In genomic region chr7:101300465-101301376, GRCh38 we compare ENCODE assay signal across 24 cellular contexts. TPM values are rescaled to one million over a fixed set of nuclear protein-coding genes. Genes with fewer than 3 reads are reported as not detected.
DNase-seq lines count a peak whose midpoint lies in the region; ATAC-seq and TF ChIP-seq lines count a peak whose summit lies in the region.
"Had no signal": no experiment of that assay in that cellular context is flagged by ENCODE, and none has a peak within 500 bp of the region (broad histone marks: within the 10 kb centered on the region; RNA-seq: fewer than 3 reads in every experiment).

No MANE protein-coding gene starts in this region.

- peaks cover 19% of the 10 kb centered on the region for H3K9me3 Mint-ChIP-seq in activated CD8-positive, alpha-beta T cell treated with anti-CD3 and anti-CD28 coated beads, Interleukin-2, amount 10 ng/mL, durations not matched to agents 7 days and 5 days (ENCODE audit: insufficient read depth)
- peaks cover 19% of the 10 kb centered on the region for H3K9me3 Mint-ChIP-seq in activated CD8-positive, alpha-beta T cell treated with anti-CD3 and anti-CD28 coated beads for 36 hours
- H3K9me3 Mint-ChIP-seq in type B pancreatic cell = peaks cover 18% of the 10 kb centered on the region

- H3K27ac Mint-ChIP-seq in activated CD8-positive, alpha-beta T cell treated with anti-CD3 and anti-CD28 coated beads, Interleukin-2, amount 10 ng/mL, durations not matched to agents 7 days and 5 days = no peak overlapping the region
- no peak overlapping the region for H3K27ac Mint-ChIP-seq in activated CD8-positive, alpha-beta T cell treated with anti-CD3 and anti-CD28 coated beads for 36 hours
- H3K27ac Mint-ChIP-seq in type B pancreatic cell = no peak overlapping the region
- H3K27ac Mint-ChIP-seq: activated CD4-positive, alpha-beta memory T cell treated with anti-CD3 and anti-CD28 coated beads for 36 hours; activated naive CD8-positive, alpha-beta T cell treated with anti-CD3 and anti-CD28 coated beads, Interleukin-2, amount 10 ng/mL, durations not matched to agents 7 days and 5 days; CD4-positive, alpha-beta T cell; stimulated activated memory B cell treated with anti-CD40 and anti-IgM and Interleukin-4, amounts not matched to agents 10 μg/mL and 1 μg/mL and 100 μg/mL, for 72 hours had no signal

- CTCF ChIA-PET in activated CD8-positive, alpha-beta T cell treated with anti-CD3 and anti-CD28 coated beads, Interleukin-2, amount 10 ng/mL, durations not matched to agents 7 days and 5 days (lab: Charles Lee) = interaction anchor here (0.8 to 1.9 kb wide), 4 partner anchors 8 to 208 kb away, joined by 3 to 6 read pairs (median 4); no protein-coding TSS in a partner anchor
- CTCF ChIA-PET in activated CD8-positive, alpha-beta T cell treated with anti-CD3 and anti-CD28 coated beads for 36 hours (lab: Charles Lee) = interaction anchor here (0.6 to 3.8 kb wide), 4 partner anchors 10 to 144 kb away, joined by 3 to 18 read pairs (median 8); no protein-coding TSS in a partner anchor

- H3K27ac ChIP-seq in coronary artery = no peak overlapping the region
- H3K27ac ChIP-seq: 22Rv1, sigmoid colon, SK-N-MC had no signal

- POLR2A ChIA-PET in activated CD8-positive, alpha-beta T cell treated with anti-CD3 and anti-CD28 coated beads, Interleukin-2, amount 10 ng/mL, durations not matched to agents 7 days and 5 days (lab: Charles Lee) = interaction anchor here (0.6 kb wide), 1 partner anchor 55 kb away, joined by 4 read pairs; no protein-coding TSS in a partner anchor
- POLR2A ChIA-PET in activated CD8-positive, alpha-beta T cell treated with anti-CD3 and anti-CD28 coated beads for 36 hours (lab: Charles Lee) = no interaction called here

- DNase-seq in activated CD8-positive, alpha-beta T cell treated with anti-CD3 and anti-CD28 coated beads, Interleukin-2, amount 10 ng/mL, durations not matched to agents 7 days and 5 days = no peak
- no peak for DNase-seq in activated CD8-positive, alpha-beta T cell treated with anti-CD3 and anti-CD28 coated beads for 36 hours
- DNase-seq in coronary artery (ENCODE audit: low spot score) (no peak), type B pancreatic cell (ENCODE audit: extremely low spot score, unreplicated experiment) (no peak), amygdala (lab: John Stamatoyannopoulos, UW) (no peak), HT-29 (ENCODE audit: low spot score) (no peak)
- DNase-seq: activated CD4-positive, alpha-beta memory T cell treated with anti-CD3 and anti-CD28 coated beads for 36 hours; activated gamma-delta T cell; activated naive CD8-positive, alpha-beta T cell treated with anti-CD3 and anti-CD28 coated beads, Interleukin-2, amount 10 ng/mL, durations not matched to agents 7 days and 5 days; CD4-positive, alpha-beta T cell; central memory CD4-positive, alpha-beta T cell; left cardiac atrium; NCI-H1417; NCI-H2107; NCI-H446; OCI-M1; sigmoid colon; stimulated activated CD4-positive, alpha-beta T cell treated with anti-CD3 and anti-CD28 coated beads, Interleukin-4, amount 100 ng/mL, for 4 hours had no signal

- no peaks in the 10 kb centered on the region for H3K9me3 ChIP-seq in iPS-18c (ENCODE audit: control insufficient read depth, insufficient read depth, low read length)

- H3K4me3 Mint-ChIP-seq in activated CD8-positive, alpha-beta T cell treated with anti-CD3 and anti-CD28 coated beads, Interleukin-2, amount 10 ng/mL, durations not matched to agents 7 days and 5 days = no peak overlapping the region
- no peak overlapping the region for H3K4me3 Mint-ChIP-seq in activated CD8-positive, alpha-beta T cell treated with anti-CD3 and anti-CD28 coated beads for 36 hours
- H3K4me3 Mint-ChIP-seq in type B pancreatic cell = peak overlapping the region; percentile 0
- H3K4me3 Mint-ChIP-seq: activated CD4-positive, alpha-beta memory T cell treated with anti-CD3 and anti-CD28 coated beads for 36 hours; activated naive CD8-positive, alpha-beta T cell treated with anti-CD3 and anti-CD28 coated beads, Interleukin-2, amount 10 ng/mL, durations not matched to agents 7 days and 5 days; CD4-positive, alpha-beta T cell; stimulated activated memory B cell treated with anti-CD40 and anti-IgM and Interleukin-4, amounts not matched to agents 10 μg/mL and 1 μg/mL and 100 μg/mL, for 72 hours had no signal

- peaks cover 4% of the 10 kb centered on the region for H3K4me1 Mint-ChIP-seq in activated CD8-positive, alpha-beta T cell treated with anti-CD3 and anti-CD28 coated beads, Interleukin-2, amount 10 ng/mL, durations not matched to agents 7 days and 5 days (ENCODE audit: low read depth)
- peaks cover 3% of the 10 kb centered on the region for H3K4me1 Mint-ChIP-seq in activated CD8-positive, alpha-beta T cell treated with anti-CD3 and anti-CD28 coated beads for 36 hours (ENCODE audit: low read depth)
- no peaks in the 10 kb centered on the region for H3K4me1 Mint-ChIP-seq in type B pancreatic cell (ENCODE audit: unreplicated experiment)
- H3K4me1 Mint-ChIP-seq: stimulated activated memory B cell treated with anti-CD40 and anti-IgM and Interleukin-4, amounts not matched to agents 10 μg/mL and 1 μg/mL and 100 μg/mL, for 72 hours had no signal

- H3K36me3 Mint-ChIP-seq in activated CD8-positive, alpha-beta T cell treated with anti-CD3 and anti-CD28 coated beads, Interleukin-2, amount 10 ng/mL, durations not matched to agents 7 days and 5 days (ENCODE audit: low read depth) = peaks cover 22% of the 10 kb centered on the region
- H3K36me3 Mint-ChIP-seq in activated CD8-positive, alpha-beta T cell treated with anti-CD3 and anti-CD28 coated beads for 36 hours (ENCODE audit: low read depth) = peaks cover 19% of the 10 kb centered on the region
- peaks cover 9% of the 10 kb centered on the region for H3K36me3 Mint-ChIP-seq in type B pancreatic cell

- intact Hi-C loops in activated CD8-positive, alpha-beta T cell treated with anti-CD3 and anti-CD28 coated beads for 36 hours (cut with micrococcal nuclease) = no loop called here

- no peak for TF ChIP-seq CTCF in activated CD8-positive, alpha-beta T cell treated with anti-CD3 and anti-CD28 coated beads for 36 hours (IDR thresholded peaks at IDR 0.05)
- TF ChIP-seq CTCF in coronary artery (IDR thresholded peaks at IDR 0.05) (no peak), type B pancreatic cell (conservative IDR thresholded peaks at IDR 0.05) (no peak)

- peak; percentile 23 for ATAC-seq in activated CD8-positive, alpha-beta T cell treated with anti-CD3 and anti-CD28 coated beads, Interleukin-2, amount 10 ng/mL, durations not matched to agents 7 days and 5 days
- ATAC-seq in activated CD8-positive, alpha-beta T cell treated with anti-CD3 and anti-CD28 coated beads for 36 hours = no peak
- no peak for ATAC-seq in GM19455 (IDR thresholded peaks at IDR 0.05; ENCODE audit: unreplicated experiment)
- ATAC-seq: activated CD4-positive, CD25-positive, alpha-beta regulatory T cell treated with anti-CD3 and anti-CD28 coated beads, Interleukin-2, amount 50 U/mL, for 24 hours; left cardiac atrium; stimulated activated memory B cell treated with anti-CD40 and anti-IgM and Interleukin-4, amounts not matched to agents 10 μg/mL and 1 μg/mL and 100 μg/mL, for 72 hours had no signal

- H3K27me3 Mint-ChIP-seq in activated CD8-positive, alpha-beta T cell treated with anti-CD3 and anti-CD28 coated beads, Interleukin-2, amount 10 ng/mL, durations not matched to agents 7 days and 5 days (ENCODE audit: low read depth) = peaks cover 45% of the 10 kb centered on the region
- peaks cover 50% of the 10 kb centered on the region for H3K27me3 Mint-ChIP-seq in activated CD8-positive, alpha-beta T cell treated with anti-CD3 and anti-CD28 coated beads for 36 hours
- H3K27me3 Mint-ChIP-seq in type B pancreatic cell = peaks cover 65% of the 10 kb centered on the region

- H3K4me3 ChIP-seq in coronary artery = peak overlapping the region; percentile 30
- H3K4me3 ChIP-seq in iPS-18c (ENCODE audit: insufficient read depth, low read depth, low read length) = peak overlapping the region; percentile 73
- H3K4me3 ChIP-seq: sigmoid colon, SK-N-MC had no signal

RNA-seq across cellular contexts. Expression of gene IFT22, which starts 20.9 kb away (rescaled TPM):
- 10 to 100 TPM in 1 of 2 experiments, 1 to 10 TPM in 1; 9.9 to 11.1 TPM for total RNA-seq in activated CD8-positive, alpha-beta T cell treated with anti-CD3 and anti-CD28 coated beads, Interleukin-2, amount 10 ng/mL, durations not matched to agents 7 days and 5 days
- 1 to 10 TPM; 3.8 to 5.1 TPM for total RNA-seq in activated CD8-positive, alpha-beta T cell treated with anti-CD3 and anti-CD28 coated beads for 36 hours
- 31.5 and 48.1 TPM in 2 replicates for total RNA-seq in type B pancreatic cell (ENCODE audit: low replicate concordance)
- total RNA-seq in HT-29 (2014; rRNA removed; shearing (Covaris generic)) = 23.5 and 29.4 TPM in 2 replicates

RNA-seq across cellular contexts. Expression of gene FIS1, which starts 55.8 kb away (rescaled TPM):
- total RNA-seq in activated CD8-positive, alpha-beta T cell treated with anti-CD3 and anti-CD28 coated beads, Interleukin-2, amount 10 ng/mL, durations not matched to agents 7 days and 5 days = 100 to 1,000 TPM; 103 to 108 TPM
- total RNA-seq in activated CD8-positive, alpha-beta T cell treated with anti-CD3 and anti-CD28 coated beads for 36 hours = 10 to 100 TPM; 86.5 to 96.8 TPM
- total RNA-seq in type B pancreatic cell (ENCODE audit: low replicate concordance) = 110 and 114 TPM in 2 replicates
- 377 and 384 TPM in 2 replicates for total RNA-seq in HT-29 (2014; rRNA removed; shearing (Covaris generic))
